ENCODE assay signal across 25 cellular contexts in the genomic region with DNA sequence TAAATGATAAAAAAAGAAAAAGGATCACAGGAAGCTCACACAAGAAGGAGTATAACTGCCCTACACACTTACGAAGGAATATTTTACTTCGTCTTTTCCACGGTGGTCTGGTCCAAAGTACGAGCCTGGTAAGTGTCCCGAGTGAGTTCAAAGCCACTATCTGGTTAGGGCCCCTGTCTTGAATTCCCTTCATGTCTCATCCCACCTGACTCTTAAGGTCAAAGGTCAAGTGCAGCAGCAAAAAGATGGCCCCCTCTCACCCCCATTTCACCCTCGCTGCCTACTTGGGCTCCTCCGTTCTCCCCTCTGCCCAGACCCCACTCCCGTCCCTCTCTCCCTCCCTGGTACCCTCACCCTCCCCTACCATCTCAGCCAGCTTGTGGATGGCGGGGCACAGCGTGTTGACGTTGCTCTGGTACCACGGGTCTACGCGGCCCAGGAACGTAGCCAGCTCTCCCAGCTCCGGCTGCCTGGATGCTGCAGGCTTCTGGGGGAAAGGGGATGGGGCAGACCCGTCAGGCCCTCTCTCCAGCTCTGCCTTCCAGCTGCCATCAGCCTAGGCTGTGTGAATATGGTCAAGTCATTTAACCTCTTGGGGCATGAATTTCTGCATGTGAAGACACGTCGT. TPM values are rescaled to one million over a fixed set of nuclear protein-coding genes. Genes with fewer than 3 reads are reported as not detected.
"Had no signal": no experiment of that assay in that cellular context is flagged by ENCODE, and none has a peak within 500 bp of the region (broad histone marks: within the 10 kb centered on the region; RNA-seq: fewer than 3 reads in every experiment).

No MANE protein-coding gene starts in this region.

- ATAC-seq: activated naive CD4-positive, alpha-beta T cell treated with anti-CD3 and anti-CD28 coated beads, Interleukin-2, amount 50 U/mL, for 72 hours; effector memory CD8-positive, alpha-beta T cell; foreskin keratinocyte; left lung; right cardiac atrium had no signal

- H3K9me3 ChIP-seq: left lung, prostate gland had no signal

- H3K36me3 ChIP-seq: left lung, prostate gland, suprapubic skin, transverse colon had no signal

- H3K4me1 ChIP-seq: foreskin keratinocyte, left lung, prostate gland, suprapubic skin, transverse colon had no signal

- H3K4me3 Mint-ChIP-seq: activated B cell treated with CpG ODN at 0.5 μM for 24 hours; activated CD4-positive, alpha-beta memory T cell treated with anti-CD3 and anti-CD28 coated beads, Interleukin-2, amount 10 ng/mL, durations not matched to agents 7 days and 5 days; effector memory CD8-positive, alpha-beta T cell; stimulated activated naive CD8-positive, alpha-beta T cell treated with anti-CD3 and anti-CD28 coated beads, Interleukin-15, Interleukin-2, amounts not matched to agents 100 ng/mL and 50 ng/mL, for 24 hours had no signal

- H3K27me3 ChIP-seq: foreskin keratinocyte, transverse colon had no signal

- H3K4me1 Mint-ChIP-seq: activated B cell treated with CpG ODN at 0.5 μM for 24 hours; activated CD4-positive, alpha-beta memory T cell treated with anti-CD3 and anti-CD28 coated beads, Interleukin-2, amount 10 ng/mL, durations not matched to agents 7 days and 5 days had no signal

- H3K27ac ChIP-seq: epithelial cell of prostate, foreskin keratinocyte, left lung, prostate gland, skin epidermis, suprapubic skin, transverse colon had no signal

- H3K4me3 ChIP-seq: left lung, prostate gland, skin epidermis, suprapubic skin, transverse colon had no signal

- H3K27me3 Mint-ChIP-seq: activated CD4-positive, alpha-beta memory T cell treated with anti-CD3 and anti-CD28 coated beads, Interleukin-2, amount 10 ng/mL, durations not matched to agents 7 days and 5 days; stimulated activated naive CD8-positive, alpha-beta T cell treated with anti-CD3 and anti-CD28 coated beads, Interleukin-15, Interleukin-2, amounts not matched to agents 100 ng/mL and 50 ng/mL, for 24 hours had no signal

- H3K27ac Mint-ChIP-seq: activated B cell treated with CpG ODN at 0.5 μM for 24 hours; activated CD4-positive, alpha-beta memory T cell treated with anti-CD3 and anti-CD28 coated beads, Interleukin-2, amount 10 ng/mL, durations not matched to agents 7 days and 5 days; stimulated activated naive CD8-positive, alpha-beta T cell treated with anti-CD3 and anti-CD28 coated beads, Interleukin-15, Interleukin-2, amounts not matched to agents 100 ng/mL and 50 ng/mL, for 24 hours had no signal

- H3K9me3 Mint-ChIP-seq: activated B cell treated with CpG ODN at 0.5 μM for 24 hours; effector memory CD8-positive, alpha-beta T cell had no signal

- DNase-seq: activated B cell treated with CpG ODN at 0.5 μM for 24 hours; activated CD4-positive, alpha-beta memory T cell treated with anti-CD3 and anti-CD28 coated beads, Interleukin-2, amount 10 ng/mL, durations not matched to agents 7 days and 5 days; activated CD4-positive, alpha-beta T cell treated with anti-CD3 and anti-CD28 coated beads for 48 hours; activated gamma-delta T cell treated with Interleukin-2 at 50 U/mL for 16 hours; amniotic stem cell; dermis blood vessel endothelial cell; effector memory CD8-positive, alpha-beta T cell; foreskin keratinocyte; glutamatergic neuron; hippocampal formation; left lung; mammary epithelial cell; right cardiac atrium; T-helper 1 cell; T-helper 9 cell; transverse colon had no signal

RNA-seq across cellular contexts. Expression of gene MFSD6L, which starts 27.8 kb away (rescaled TPM):
- total RNA-seq: dermis blood vessel endothelial cell, fibroblast of lung, foreskin keratinocyte, mammary epithelial cell, right cardiac atrium had no signal
- polyA plus RNA-seq: fibroblast of lung, foreskin keratinocyte, keratinocyte, neural cell had no signal

RNA-seq across cellular contexts. Expression of gene PIK3R6, which starts 40.6 kb away (rescaled TPM):
- total RNA-seq: dermis blood vessel endothelial cell, fibroblast of lung, foreskin keratinocyte had no signal
- polyA plus RNA-seq: foreskin keratinocyte, neural cell had no signal
